In genomic region chr11:536841-537621, GRCh38 we compare ENCODE assay signal across 1 cellular context.
TF ChIP-seq lines count a peak whose summit lies in the region.

TSS of gene LRRC56 (plus strand) at chr11:537527. CDS start at chr11:540685, 3,158 bp downstream.

TF ChIP-seq in HepG2, 621 proteins besides CTCF, POLR2A, EP300 and RAD21 (continued from another document and continues in another):
- TF ChIP-seq ARID4A (CRISPR knock-in tag; IDR thresholded peaks at IDR 0.05; ENCODE audit: borderline replicate concordance) (peak; percentile 67; the same call in 1 of the 2 replicates), SNRNP70 (IDR thresholded peaks at IDR 0.05; ENCODE audit: low read depth, low read length) (no peak), ZNF34 (CRISPR knock-in tag; IDR thresholded peaks at IDR 0.05; ENCODE audit: borderline replicate concordance) (no peak), THAP8 (CRISPR knock-in tag; IDR thresholded peaks at IDR 0.05; ENCODE audit: borderline replicate concordance) (no peak), MXD4 (CRISPR knock-in tag; IDR thresholded peaks at IDR 0.05) (0 out of 2 replicates have a peak, but pooled peaks have one; percentile 31), MAF1 (CRISPR knock-in tag; IDR thresholded peaks at IDR 0.05; ENCODE audit: borderline replicate concordance) (no peak), ZBTB14 (CRISPR knock-in tag; IDR thresholded peaks at IDR 0.05) (no peak), HOXD1 (CRISPR knock-in tag; IDR thresholded peaks at IDR 0.05) (no peak), ATM (IDR thresholded peaks at IDR 0.05; ENCODE audit: borderline replicate concordance) (no peak), SIN3B (IDR thresholded peaks at IDR 0.05; ENCODE audit: low read length) (no peak), ZNF841 (CRISPR knock-in tag; IDR thresholded peaks at IDR 0.05; ENCODE audit: borderline replicate concordance) (no peak), YEATS2 (CRISPR knock-in tag; IDR thresholded peaks at IDR 0.05; ENCODE audit: borderline replicate concordance) (no peak), ZNF362 (CRISPR knock-in tag; IDR thresholded peaks at IDR 0.05; ENCODE audit: borderline replicate concordance) (no peak), AKAP8 (CRISPR knock-in tag; IDR thresholded peaks at IDR 0.05) (peak; percentile 58; the same call in 1 of the 2 replicates), ZNF136 (CRISPR knock-in tag; IDR thresholded peaks at IDR 0.05; ENCODE audit: low read depth) (no peak), ELF1 (CRISPR knock-in tag; IDR thresholded peaks at IDR 0.05) (peak; percentile 77), NFIC (IDR thresholded peaks at IDR 0.05; ENCODE audit: low read length) (no peak), FOXJ3 (CRISPR knock-in tag; IDR thresholded peaks at IDR 0.05; ENCODE audit: borderline replicate concordance) (no peak), ZBTB44 (CRISPR knock-in tag; IDR thresholded peaks at IDR 0.05) (no peak), ZNF607 (CRISPR knock-in tag; IDR thresholded peaks at IDR 0.05; ENCODE audit: borderline replicate concordance) (no peak), ZNF761 (CRISPR knock-in tag; conservative IDR thresholded peaks at IDR 0.05) (no peak), AHR (CRISPR knock-in tag; IDR thresholded peaks at IDR 0.05) (no peak), CSRNP2 (CRISPR knock-in tag; conservative IDR thresholded peaks at IDR 0.05; ENCODE audit: low read depth) (no peak), RBM39 (IDR thresholded peaks at IDR 0.05; ENCODE audit: low read depth, low read length, poor library complexity, severe bottlenecking) (no peak), ATF7-NPFF (CRISPR knock-in tag; IDR thresholded peaks at IDR 0.05; ENCODE audit: low read depth) (no peak), ZNF552 (CRISPR knock-in tag; IDR thresholded peaks at IDR 0.05; ENCODE audit: borderline replicate concordance) (no peak), TBL1XR1 (IDR thresholded peaks at IDR 0.05; ENCODE audit: borderline replicate concordance, low read length, partially characterized antibody) (no peak), ZNF501 (CRISPR knock-in tag; IDR thresholded peaks at IDR 0.05) (peak; percentile 76), MNT (IDR thresholded peaks at IDR 0.05) (peak; percentile 97), GLI4 (CRISPR knock-in tag; IDR thresholded peaks at IDR 0.05; ENCODE audit: borderline replicate concordance) (no peak), ZBTB40 (IDR thresholded peaks at IDR 0.05) (no peak), ZBTB40 (CRISPR knock-in tag; IDR thresholded peaks at IDR 0.05) (no peak), STAT6 (CRISPR knock-in tag; IDR thresholded peaks at IDR 0.05; ENCODE audit: borderline replicate concordance) (no peak)
